11 cellular contexts compared by ENCODE assay signal in the genomic region with DNA sequence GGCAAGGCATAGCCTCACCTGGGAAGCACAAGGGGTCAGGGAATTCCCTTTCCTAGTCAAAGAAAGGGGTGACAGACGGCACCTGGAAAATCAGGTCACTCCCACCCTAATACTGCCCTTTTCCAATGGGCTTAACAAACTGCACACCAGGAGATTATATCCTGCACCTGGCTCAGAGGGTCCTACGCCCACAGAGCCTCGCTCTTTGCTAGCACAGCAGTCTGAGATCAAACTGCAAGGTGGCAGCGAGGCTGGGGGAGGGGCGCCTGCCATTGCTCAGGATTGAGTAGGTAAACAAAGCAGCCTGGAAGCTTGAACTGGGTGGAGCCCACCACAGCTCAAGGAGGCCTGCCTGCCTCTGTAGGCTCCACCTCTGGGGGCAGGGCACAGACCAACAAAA. TPM values are rescaled to one million over a fixed set of nuclear protein-coding genes. Genes with fewer than 3 reads are reported as not detected.
"Had no signal": no experiment of that assay in that cellular context is flagged by ENCODE, and none has a peak within 500 bp of the region (broad histone marks: within the 10 kb centered on the region; RNA-seq: fewer than 3 reads in every experiment).

No MANE protein-coding gene starts in this region.

RNA-seq across cellular contexts. Expression of gene RAB3C, which starts 9.9 kb away (rescaled TPM):
- total RNA-seq: activated naive CD4-positive, alpha-beta T cell treated with anti-CD3 and anti-CD28 coated beads for 36 hours; activated naive CD4-positive, alpha-beta T cell treated with anti-CD3 and anti-CD28 coated beads, Interleukin-2, amount 50 U/mL, for 72 hours; activated naive CD8-positive, alpha-beta T cell treated with anti-CD3 and anti-CD28 coated beads for 36 hours; activated naive CD8-positive, alpha-beta T cell treated with anti-CD3 and anti-CD28 coated beads, Interleukin-2, amount 10 ng/mL, durations not matched to agents 7 days and 5 days; activated T-cell treated with anti-CD3 and anti-CD28 coated beads, Interleukin-2, amount 50 U/mL, for 4 hours; activated T-cell treated with anti-CD3 and anti-CD28 coated beads, Interleukin-2, amount 50 U/mL, for 72 hours; activated T-helper 1 cell treated with anti-CD3 and anti-CD28 coated beads, Interleukin-12 subunit alpha, Interleukin-12 subunit beta, Interleukin-2, Interleukin-4 antibody, amounts not matched to agents 30 ng/mL and 10 ng/mL and 1 ng/mL, durations not matched to agents 14 hours and 24 hours and 36 hours; activated T-helper 17 cell treated with anti-CD3 and anti-CD28 coated beads, Interleukin-2, amount 50 U/mL, for 72 hours; activated T-helper 2 cell treated with anti-CD3 and anti-CD28 coated beads, Interferon-gamma antibody, Interleukin-2, Interleukin-4, amounts not matched to agents 10 μg/mL and 5 μg/mL and 100 μg/mL, durations not matched to agents 14 hours and 24 hours and 36 hours; bronchial epithelial cell; chondrocyte had no signal
